1 cellular context compared by ENCODE assay signal in genomic region chr3:196175116-196175625, GRCh38.
TF ChIP-seq lines count a peak whose summit lies in the region.

No MANE protein-coding gene starts in this region.

TF ChIP-seq in H1, 55 proteins besides CTCF, POLR2A, EP300 and RAD21:
- TF ChIP-seq CBX5 (IDR thresholded peaks at IDR 0.05; ENCODE audit: low read depth, low read length) (no peak), RFX5 (IDR thresholded peaks at IDR 0.05; ENCODE audit: borderline replicate concordance, low read depth, low read length) (no peak)
